ENCODE assay signal across 1 cellular context in genomic region chr5:138466900-138467710, GRCh38.
A peak's percentile ranks its signal among the peaks of the same experiment; 100 is the strongest.
TF ChIP-seq lines count a peak whose summit lies in the region.

No MANE protein-coding gene starts in this region.

TF ChIP-seq in K562, 482 proteins besides CTCF, POLR2A, EP300 and RAD21 (continued from another document and continues in another):
- TF ChIP-seq MNT (conservative IDR thresholded peaks at IDR 0.05) (no peak), RFX1 (IDR thresholded peaks at IDR 0.05) (no peak), POLR2G (IDR thresholded peaks at IDR 0.05; ENCODE audit: low read depth, low read length) (peak; percentile 90), STAT5A (IDR thresholded peaks at IDR 0.05; ENCODE audit: borderline replicate concordance, low read length) (peak; percentile 8; the same call in 1 of the 2 replicates), ZNF584 (CRISPR knock-in tag; IDR thresholded peaks at IDR 0.05; ENCODE audit: low read depth) (0 out of 2 replicates have a peak, but pooled peaks have one; percentile 15), THAP7 (CRISPR knock-in tag; IDR thresholded peaks at IDR 0.05) (no peak), PHF21A (IDR thresholded peaks at IDR 0.05; ENCODE audit: borderline replicate concordance, low read depth) (0 out of 2 replicates have a peak, but pooled peaks have one; percentile 28), HNRNPK (IDR thresholded peaks at IDR 0.05; ENCODE audit: low read depth, low read length, poor library complexity, severe bottlenecking) (peak; percentile 10), MYBL2 (IDR thresholded peaks at IDR 0.05; ENCODE audit: low read depth) (no peak), MYBL2 (CRISPR knock-in tag; IDR thresholded peaks at IDR 0.05; ENCODE audit: borderline replicate concordance) (no peak), ATF3 (IDR thresholded peaks at IDR 0.05) (no peak), ATF3 (CRISPR knock-in tag; conservative IDR thresholded peaks at IDR 0.05) (no peak), USF1 (CRISPR knock-in tag; IDR thresholded peaks at IDR 0.05) (no peak), ZNF324 (CRISPR knock-in tag; IDR thresholded peaks at IDR 0.05) (no peak), RBBP5 (IDR thresholded peaks at IDR 0.05; ENCODE audit: borderline replicate concordance, insufficient read depth, low read length, poor library complexity, severe bottlenecking) (no peak), PPARD (CRISPR knock-in tag; IDR thresholded peaks at IDR 0.05) (no peak), ZBTB34 (CRISPR knock-in tag; IDR thresholded peaks at IDR 0.05) (no peak), SRSF1 (IDR thresholded peaks at IDR 0.05; ENCODE audit: low read depth, low read length) (peak; percentile 65; the same call in 1 of the 2 replicates), PREB (CRISPR knock-in tag; IDR thresholded peaks at IDR 0.05) (peak; percentile 10; the same call in 1 of the 2 replicates), ZBTB1 (CRISPR knock-in tag; IDR thresholded peaks at IDR 0.05; ENCODE audit: borderline replicate concordance, low read depth) (peak; percentile 65; the same call in 1 of the 2 replicates), MGA (IDR thresholded peaks at IDR 0.05) (no peak), RERE (CRISPR knock-in tag; IDR thresholded peaks at IDR 0.05; ENCODE audit: borderline replicate concordance) (peak; percentile 70; the same call in 1 of the 2 replicates), CC2D1A (IDR thresholded peaks at IDR 0.05) (no peak), GABPB2 (CRISPR knock-in tag; conservative IDR thresholded peaks at IDR 0.05) (no peak), EZH2 (IDR thresholded peaks at IDR 0.05; ENCODE audit: borderline replicate concordance, low read depth, low read length) (no peak), ZNF696 (CRISPR knock-in tag; conservative IDR thresholded peaks at IDR 0.05) (no peak), HDAC2 (IDR thresholded peaks at IDR 0.05) (no peak), ZNF3 (CRISPR knock-in tag; IDR thresholded peaks at IDR 0.05) (no peak), E2F1 (CRISPR knock-in tag; IDR thresholded peaks at IDR 0.05) (peak; percentile 68; the same call in 1 of the 2 replicates), ZNF431 (CRISPR knock-in tag; IDR thresholded peaks at IDR 0.05) (0 out of 2 replicates have a peak, but pooled peaks have one; percentile 9)
